In the genomic region with DNA sequence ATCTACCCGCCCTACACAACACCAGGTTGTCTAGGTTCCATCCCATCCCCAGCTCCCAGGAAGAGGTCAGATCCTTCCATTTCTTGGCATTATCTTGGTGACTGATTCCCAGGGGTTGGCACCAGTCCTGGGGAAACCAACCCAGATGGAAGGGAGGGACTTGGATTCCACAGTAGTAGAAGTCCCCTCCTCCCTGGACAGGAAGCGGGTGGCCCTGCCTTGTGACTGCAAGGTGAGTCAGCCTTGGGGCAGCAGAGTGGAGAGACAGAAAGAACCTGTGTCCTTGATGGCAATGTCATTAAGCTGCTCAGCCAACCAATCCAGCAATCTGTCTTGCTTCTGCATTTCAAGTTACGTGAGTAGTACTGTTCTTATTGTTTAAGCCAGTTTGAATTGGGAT, we compare ENCODE assay signal across 18 cellular contexts. TPM values are rescaled to one million over a fixed set of nuclear protein-coding genes. Genes with fewer than 3 reads are reported as not detected.
DNase-seq lines count a peak whose midpoint lies in the region; ATAC-seq, FAIRE-seq and TF ChIP-seq lines count a peak whose summit lies in the region.
"Had no signal": no experiment of that assay in that cellular context is flagged by ENCODE, and none has a peak within 500 bp of the region (broad histone marks: within the 10 kb centered on the region; RNA-seq: fewer than 3 reads in every experiment).

No MANE protein-coding gene starts in this region.

- no peak overlapping the region for H3K9ac ChIP-seq in keratinocyte (ENCODE audit: control insufficient read depth, extremely low read depth, insufficient read depth, low read length)
- H3K9ac ChIP-seq: parathyroid adenoma had no signal

- no peak overlapping the region for H2AFZ ChIP-seq in keratinocyte (ENCODE audit: control insufficient read depth, low read length)
- H2AFZ ChIP-seq: parathyroid adenoma had no signal

- TF ChIP-seq POLR2A in A549 (IDR thresholded peaks at IDR 0.05; ENCODE audit: low read length): no peak

- dilution Hi-C loops in keratinocyte (cut with MboI; ENCODE audit: extremely low pct_ligation_motif_present, low sequenced_read_pairs): no loop called here

- H3K36me3 ChIP-seq in keratinocyte (ENCODE audit: control insufficient read depth in 2 of 2, extremely low read depth in 1 of 2, insufficient read depth in 2 of 2, low read length in 2 of 2): no peaks in the 10 kb centered on the region
- H3K36me3 ChIP-seq: upper lobe of right lung had no signal

- DNase-seq in A549 (ENCODE audit: low read depth in 1 of 2, low spot score in 1 of 2): peak; percentile 31 to 46
- DNase-seq in HS-27A (ENCODE audit: low read depth): peak; percentile 72
- DNase-seq in keratinocyte (ENCODE audit: low read depth, low spot score): no peak
- no peak for DNase-seq in NCI-H345 (lab: John Stamatoyannopoulos, UW)
- DNase-seq in effector CD8-positive, alpha-beta T cell (lab: John Stamatoyannopoulos, UW): no peak
- no peak for DNase-seq in activated T-cell treated with anti-CD3 and anti-CD28 coated beads, Interleukin-2, amount 50 U/mL, for 48 hours
- no peak for DNase-seq in activated CD4-positive, alpha-beta T cell treated with anti-CD3 and anti-CD28 coated beads, Interleukin-2, amount 10 ng/mL, durations not matched to agents 24 days and 14 days
- DNase-seq: activated CD4-positive, alpha-beta T cell treated with anti-CD3 and anti-CD28 coated beads for 4 hours; activated T-cell treated with anti-CD3 and anti-CD28 coated beads, Interleukin-2, amount 50 U/mL, for 72 hours; DND-41; HCEC 1CT; NCI-H146; T-helper 1 cell; upper lobe of right lung had no signal

- no peaks in the 10 kb centered on the region for H3K9me3 Mint-ChIP-seq in activated CD4-positive, alpha-beta T cell treated with anti-CD3 and anti-CD28 coated beads, Interleukin-2, amount 10 ng/mL, durations not matched to agents 24 days and 14 days
- H3K9me3 Mint-ChIP-seq: activated T-cell treated with anti-CD3 and anti-CD28 coated beads, Interleukin-2, amount 50 U/mL, for 72 hours had no signal

- no peak for FAIRE-seq in A549 (lab: Jason Lieb, UNC)
- FAIRE-seq in keratinocyte (lab: Jason Lieb, UNC): peak; percentile 5

- H3K4me1 Mint-ChIP-seq in activated CD4-positive, alpha-beta T cell treated with anti-CD3 and anti-CD28 coated beads, Interleukin-2, amount 10 ng/mL, durations not matched to agents 24 days and 14 days: no peaks in the 10 kb centered on the region

- no peaks in the 10 kb centered on the region for H3K36me3 Mint-ChIP-seq in activated CD4-positive, alpha-beta T cell treated with anti-CD3 and anti-CD28 coated beads, Interleukin-2, amount 10 ng/mL, durations not matched to agents 24 days and 14 days (ENCODE audit: low read depth)

- H3K4me1 ChIP-seq in A549 (peaks cover 57% of the 10 kb centered on the region), keratinocyte (ENCODE audit: control insufficient read depth, extremely low read depth, insufficient read depth, low read length) (peaks cover 6% of the 10 kb centered on the region)
- H3K4me1 ChIP-seq: parathyroid adenoma, upper lobe of right lung had no signal

- H3K27ac ChIP-seq in A549 (peak overlapping the region; percentile 64 to 65), angular gyrus (ENCODE audit: low read depth, low read length) (peak overlapping the region; percentile 58), keratinocyte (ENCODE audit: control insufficient read depth, insufficient read depth, low read length) (no peak overlapping the region)
- H3K27ac ChIP-seq: parathyroid adenoma, upper lobe of right lung had no signal

- H3K27ac Mint-ChIP-seq in activated CD4-positive, alpha-beta T cell treated with anti-CD3 and anti-CD28 coated beads, Interleukin-2, amount 10 ng/mL, durations not matched to agents 24 days and 14 days: no peak overlapping the region
- H3K27ac Mint-ChIP-seq: activated T-cell treated with anti-CD3 and anti-CD28 coated beads, Interleukin-2, amount 50 U/mL, for 72 hours had no signal

- WGBS in A549 (ENCODE audit: missing lambda C conversion rate): 53% methylated on average over 3 of the region's 3 CpGs

- intact Hi-C loops in activated CD4-positive, alpha-beta T cell treated with anti-CD3 and anti-CD28 coated beads, Interleukin-2, amount 10 ng/mL, durations not matched to agents 24 days and 14 days (cut with micrococcal nuclease): loop anchor here (10.0 kb wide), 1 partner anchor 75 kb away; no protein-coding TSS in a partner anchor

- no peaks in the 10 kb centered on the region for H4K20me1 ChIP-seq in keratinocyte (ENCODE audit: control insufficient read depth, extremely low read depth, insufficient read depth, low read length)

- no peaks in the 10 kb centered on the region for H3K9me1 ChIP-seq in keratinocyte (ENCODE audit: control insufficient read depth, extremely low read depth, insufficient read depth, low read length)

- TF ChIP-seq EP300 in A549 (IDR thresholded peaks at IDR 0.05): no peak

- peak in 1 of 2 experiments; percentile 41; a peak in 2 of 6 replicates for ATAC-seq in A549
- ATAC-seq: activated T-cell treated with anti-CD3 and anti-CD28 coated beads, Interleukin-2, amount 50 U/mL, for 72 hours; upper lobe of right lung had no signal

- no peaks in the 10 kb centered on the region for H3K79me2 ChIP-seq in keratinocyte (ENCODE audit: control insufficient read depth, insufficient read depth, low read length)
- H3K79me2 ChIP-seq: parathyroid adenoma had no signal

- H3K27me3 ChIP-seq in keratinocyte (ENCODE audit: control insufficient read depth, extremely low read depth, insufficient read depth, low read length): peaks cover 14% of the 10 kb centered on the region

- H3K4me2 ChIP-seq in A549: peak overlapping the region; percentile 49
- H3K4me2 ChIP-seq in keratinocyte (ENCODE audit: control insufficient read depth, extremely low read depth, insufficient read depth, low read depth, low read length): no peak overlapping the region

- TF ChIP-seq RAD21 in A549 (conservative IDR thresholded peaks at IDR 0.05 in 1 of 2, IDR thresholded peaks at IDR 0.05 in 1 of 2): no peak

- TF ChIP-seq CTCF in A549 (IDR thresholded peaks at IDR 0.05): no peak
- TF ChIP-seq CTCF in keratinocyte (optimal IDR thresholded peaks at IDR 0.05 in 1 of 3, IDR thresholded peaks at IDR 0.05 in 1 of 3, conservative IDR thresholded peaks at IDR 0.05 in 1 of 3; ENCODE audit: extremely low read depth in 1 of 3, insufficient read depth in 2 of 3, low read length in 3 of 3): no peak

- no peak overlapping the region for H3K4me3 ChIP-seq in A549
- H3K4me3 ChIP-seq in keratinocyte (ENCODE audit: control insufficient read depth in 2 of 3, extremely low read depth in 1 of 3, insufficient read depth in 2 of 3, low read depth in 1 of 3, low read length in 3 of 3): no peak overlapping the region
- H3K4me3 ChIP-seq: upper lobe of right lung had no signal

- H3K9me3 ChIP-seq in A549 (peaks cover 7% of the 10 kb centered on the region; the same call in 2 of the 3 replicates), keratinocyte (ENCODE audit: control insufficient read depth, low read depth, low read length) (no peaks in the 10 kb centered on the region)
- H3K9me3 ChIP-seq: upper lobe of right lung had no signal

- CTCF ChIA-PET in A549 (lab: Yijun Ruan, JAX): interaction anchor here (1.0 to 2.9 kb wide), 10 partner anchors 9 to 155 kb away, joined by 3 to 14 read pairs (median 6); a partner anchor contains a TSS

- peaks cover 2% of the 10 kb centered on the region for H3K27me3 Mint-ChIP-seq in activated CD4-positive, alpha-beta T cell treated with anti-CD3 and anti-CD28 coated beads, Interleukin-2, amount 10 ng/mL, durations not matched to agents 24 days and 14 days

- H3K4me3 Mint-ChIP-seq in activated CD4-positive, alpha-beta T cell treated with anti-CD3 and anti-CD28 coated beads, Interleukin-2, amount 10 ng/mL, durations not matched to agents 24 days and 14 days: no peak overlapping the region
- H3K4me3 Mint-ChIP-seq: activated T-cell treated with anti-CD3 and anti-CD28 coated beads, Interleukin-2, amount 50 U/mL, for 72 hours had no signal

- POLR2A ChIA-PET in A549 (lab: Yijun Ruan, JAX): interaction anchor here (0.5 kb wide), 1 partner anchor 19 kb away, joined by 4 read pairs; no protein-coding TSS in a partner anchor

TF ChIP-seq in A549, 52 proteins besides CTCF, POLR2A, EP300 and RAD21 (continues in another document):
- peak; percentile 32; the same call in 1 of the 2 replicates for TF ChIP-seq JUNB (IDR thresholded peaks at IDR 0.05)
- no peak for TF ChIP-seq FOSL2 (IDR thresholded peaks at IDR 0.05)
- 0 out of 2 replicates have a peak, but pooled peaks have one; percentile 4 for TF ChIP-seq FOSL2 (CRISPR knock-in tag; IDR thresholded peaks at IDR 0.05)
- no peak for TF ChIP-seq CEBPB (IDR thresholded peaks at IDR 0.05)

RNA-seq across cellular contexts. Expression of a gene that starts 26.5 kb away (rescaled TPM):
- 8.1 and 10.7 TPM in 2 replicates for polyA plus RNA-seq in A549 (2011; rRNA removed)
- 2.4 and 2.9 TPM in 2 replicates for polyA plus RNA-seq in A549 (2012; cell fraction: cytosol; rRNA removed)
- 2.9 and 3.6 TPM in 2 replicates for polyA plus RNA-seq in A549 (2012; cell fraction: nucleus; rRNA removed)
- 8.1 to 13.1 TPM (median 12.9 TPM) in 3 replicates for polyA plus RNA-seq in A549 (2017; fragmentation: RNase III; extraction: RNeasy Plus Mini Kit Qiagen cat#74134 plus additional on column Dnase treatment)
- 31.3 and 31.5 TPM in 2 replicates for polyA minus RNA-seq in A549 (2011; rRNA and poly(A)+ RNA removed)
- not detected in 3 replicates for polyA plus RNA-seq in keratinocyte
- not detected for polyA plus RNA-seq in keratinocyte (2011; ENCODE audit: low read depth)
- polyA plus RNA-seq in keratinocyte (2011; cell fraction: cytosol; rRNA removed): not detected in 2 replicates
- polyA plus RNA-seq in keratinocyte (2011; cell fraction: nucleus; rRNA removed): not detected in 2 replicates
- polyA plus RNA-seq in keratinocyte (2012; ENCODE audit: low replicate concordance): not detected in 2 replicates
- not detected in 3 replicates for polyA minus RNA-seq in keratinocyte
- polyA minus RNA-seq in keratinocyte (2011; cell fraction: cytosol; rRNA and poly(A)+ RNA removed): not detected
- not detected in 2 replicates for polyA minus RNA-seq in keratinocyte (2011; cell fraction: nucleus; rRNA and poly(A)+ RNA removed)
- total RNA-seq in activated CD4-positive, alpha-beta T cell treated with anti-CD3 and anti-CD28 coated beads, Interleukin-2, amount 10 ng/mL, durations not matched to agents 24 days and 14 days: not detected in 2 replicates
- total RNA-seq: activated T-cell treated with anti-CD3 and anti-CD28 coated beads, Interleukin-2, amount 50 U/mL, for 72 hours; mesenteric fat pad; upper lobe of right lung had no signal
- polyA plus RNA-seq: AG04450 had no signal

Comparison
In these comparisons a context has a peak if more than half of its experiments do, and no peak if none do; other contexts are left out.
1. DNase-seq: peak in A549 (2 of 2) and HS-27A (single experiment); none in keratinocyte (single experiment), NCI-H345 (single experiment), effector CD8-positive, alpha-beta T cell (single experiment), activated T-cell treated with anti-CD3 and anti-CD28 coated beads, Interleukin-2, amount 50 U/mL, for 48 hours (0 of 2) and activated CD4-positive, alpha-beta T cell treated with anti-CD3 and anti-CD28 coated beads, Interleukin-2, amount 10 ng/mL, durations not matched to agents 24 days and 14 days (single experiment).